Comparison of ENCODE assay signal across 4 cellular contexts in the genomic region with DNA sequence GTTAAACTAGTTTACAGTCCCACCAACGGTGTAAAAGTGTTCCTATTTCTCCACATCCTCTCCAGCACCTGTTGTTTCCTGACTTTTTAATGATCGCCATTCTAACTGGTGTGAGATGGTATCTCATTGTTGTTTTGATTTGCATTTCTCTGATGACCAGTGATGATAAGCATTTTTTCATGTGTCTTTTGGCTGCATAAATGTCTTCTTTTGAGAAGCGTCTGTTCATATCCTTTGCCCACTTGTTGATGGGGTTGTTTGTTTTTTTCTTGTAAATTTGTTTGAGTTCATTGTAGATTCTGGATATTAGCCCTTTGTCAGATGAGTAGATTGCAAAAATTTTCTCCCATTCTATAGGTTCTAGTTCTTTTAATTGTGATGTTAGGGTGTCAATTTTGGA. TPM values are rescaled to one million over a fixed set of nuclear protein-coding genes. Genes with fewer than 3 reads are reported as not detected.
"Had no signal": no experiment of that assay in that cellular context is flagged by ENCODE, and none has a peak within 500 bp of the region (broad histone marks: within the 10 kb centered on the region; RNA-seq: fewer than 3 reads in every experiment).

No MANE protein-coding gene starts in this region.

RNA-seq across cellular contexts. Expression of a gene that starts 8.4 kb away (rescaled TPM):
- total RNA-seq: LHCN-M2, M059J, MCF 10A, NCI-H460 had no signal

RNA-seq across cellular contexts. Expression of a gene that starts 25.1 kb away (rescaled TPM):
- total RNA-seq: LHCN-M2, M059J, MCF 10A, NCI-H460 had no signal

RNA-seq across cellular contexts. Expression of a gene that starts 49.6 kb away (rescaled TPM):
- total RNA-seq: LHCN-M2, M059J, MCF 10A, NCI-H460 had no signal
